ENCODE assay signal across 1 cellular context in genomic region chr9:71096431-71097108, GRCh38.
TF ChIP-seq lines count a peak whose summit lies in the region.

No MANE protein-coding gene starts in this region.

TF ChIP-seq in GM23338, 12 proteins besides CTCF, POLR2A, EP300 and RAD21 (continued from another document):
- TF ChIP-seq, protein P1, sequence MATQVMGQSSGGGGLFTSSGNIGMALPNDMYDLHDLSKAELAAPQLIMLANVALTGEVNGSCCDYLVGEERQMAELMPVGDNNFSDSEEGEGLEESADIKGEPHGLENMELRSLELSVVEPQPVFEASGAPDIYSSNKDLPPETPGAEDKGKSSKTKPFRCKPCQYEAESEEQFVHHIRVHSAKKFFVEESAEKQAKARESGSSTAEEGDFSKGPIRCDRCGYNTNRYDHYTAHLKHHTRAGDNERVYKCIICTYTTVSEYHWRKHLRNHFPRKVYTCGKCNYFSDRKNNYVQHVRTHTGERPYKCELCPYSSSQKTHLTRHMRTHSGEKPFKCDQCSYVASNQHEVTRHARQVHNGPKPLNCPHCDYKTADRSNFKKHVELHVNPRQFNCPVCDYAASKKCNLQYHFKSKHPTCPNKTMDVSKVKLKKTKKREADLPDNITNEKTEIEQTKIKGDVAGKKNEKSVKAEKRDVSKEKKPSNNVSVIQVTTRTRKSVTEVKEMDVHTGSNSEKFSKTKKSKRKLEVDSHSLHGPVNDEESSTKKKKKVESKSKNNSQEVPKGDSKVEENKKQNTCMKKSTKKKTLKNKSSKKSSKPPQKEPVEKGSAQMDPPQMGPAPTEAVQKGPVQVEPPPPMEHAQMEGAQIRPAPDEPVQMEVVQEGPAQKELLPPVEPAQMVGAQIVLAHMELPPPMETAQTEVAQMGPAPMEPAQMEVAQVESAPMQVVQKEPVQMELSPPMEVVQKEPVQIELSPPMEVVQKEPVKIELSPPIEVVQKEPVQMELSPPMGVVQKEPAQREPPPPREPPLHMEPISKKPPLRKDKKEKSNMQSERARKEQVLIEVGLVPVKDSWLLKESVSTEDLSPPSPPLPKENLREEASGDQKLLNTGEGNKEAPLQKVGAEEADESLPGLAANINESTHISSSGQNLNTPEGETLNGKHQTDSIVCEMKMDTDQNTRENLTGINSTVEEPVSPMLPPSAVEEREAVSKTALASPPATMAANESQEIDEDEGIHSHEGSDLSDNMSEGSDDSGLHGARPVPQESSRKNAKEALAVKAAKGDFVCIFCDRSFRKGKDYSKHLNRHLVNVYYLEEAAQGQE (IDR thresholded peaks at IDR 0.05; ENCODE audit: unreplicated experiment), result no peak
- TF ChIP-seq STAT1 (IDR thresholded peaks at IDR 0.05; ENCODE audit: unreplicated experiment), result no peak
- TF ChIP-seq ZNF462 (CRISPR knock-in tag; IDR thresholded peaks at IDR 0.05), result no peak
